In the genomic region with DNA sequence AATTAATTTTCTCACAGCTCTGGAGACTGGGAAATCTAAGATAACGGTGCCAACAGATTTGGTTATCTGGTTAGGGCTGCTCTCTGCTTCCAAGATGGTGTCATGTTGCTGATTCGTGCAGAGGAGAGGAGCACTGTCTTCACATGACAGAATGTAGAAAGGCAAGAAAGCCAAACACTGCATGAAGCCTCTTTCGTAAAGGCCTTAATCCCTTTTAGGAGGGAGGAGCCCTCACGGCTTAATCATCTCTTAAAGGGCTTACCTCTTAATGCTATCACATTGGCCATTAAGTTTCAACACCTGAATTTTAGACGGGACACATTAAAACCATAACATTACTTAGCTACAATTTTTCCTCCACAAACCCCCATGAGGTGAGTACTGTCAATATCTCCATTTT, we compare ENCODE assay signal across 25 cellular contexts.
DNase-seq lines count a peak whose midpoint lies in the region; ATAC-seq, FAIRE-seq and TF ChIP-seq lines count a peak whose summit lies in the region.
"Had no signal": no experiment of that assay in that cellular context is flagged by ENCODE, and none has a peak within 500 bp of the region (broad histone marks: within the 10 kb centered on the region; RNA-seq: fewer than 3 reads in every experiment).

No MANE protein-coding gene starts in this region.

- TF ChIP-seq EP300 in K562 (IDR thresholded peaks at IDR 0.05; ENCODE audit: low read length): no peak

- CTCF ChIA-PET in K562 (lab: Yijun Ruan, JAX; ENCODE audit: low intra/inter-chr PET ratio): interaction anchor here (0.6 kb wide), 1 partner anchor 1187 kb away, joined by 3 read pairs; no protein-coding TSS in a partner anchor

- TF ChIP-seq POLR2A in K562 (conservative IDR thresholded peaks at IDR 0.05): no peak
- no peak for TF ChIP-seq POLR2A in GM18505 (IDR thresholded peaks at IDR 0.05; ENCODE audit: borderline replicate concordance, extremely low read depth, insufficient read depth, insufficient read length)

- no peaks in the 10 kb centered on the region for H3K9me1 ChIP-seq in K562 (ENCODE audit: control insufficient read depth, insufficient read depth, low read length)

- in situ Hi-C loops in K562 (cut with MboI): no loop called here

- no TSS peak for BruUV-seq in K562 (replicated peaks; lab: Mats Ljungman, UMichigan)

- no peak for TF ChIP-seq CTCF in K562 (IDR thresholded peaks at IDR 0.05 in 2 of 3, conservative IDR thresholded peaks at IDR 0.05 in 1 of 3; ENCODE audit: insufficient read depth in 2 of 3, low read depth in 1 of 3, low read length in 3 of 3)
- no peak for TF ChIP-seq CTCF in lower lobe of right lung (IDR thresholded peaks at IDR 0.05)

- H3K4me1 ChIP-seq in K562 (replicated peaks in 1 of 2; ENCODE audit: control insufficient read depth in 2 of 2, insufficient read depth in 2 of 2, low read length in 2 of 2): no peaks in the 10 kb centered on the region; a peak in 1 of 5 replicates
- H3K4me1 ChIP-seq in lower lobe of right lung: peaks cover 16% of the 10 kb centered on the region
- peaks cover 0 to 17% (median 2%) of the 10 kb centered on the region in 5 donors for H3K4me1 ChIP-seq in subcutaneous abdominal adipose tissue (ENCODE audit: control insufficient read depth in 5 of 5, insufficient read depth in 5 of 5, low read length in 5 of 5)

- H3K9me3 ChIP-seq in K562 (replicated peaks; ENCODE audit: control insufficient read depth, insufficient read depth, low read depth, low read length): no peaks in the 10 kb centered on the region
- H3K9me3 ChIP-seq in lower lobe of right lung: no peaks in the 10 kb centered on the region
- no peaks in the 10 kb centered on the region for H3K9me3 ChIP-seq in subcutaneous abdominal adipose tissue (ENCODE audit: control insufficient read depth in 5 of 5, low read length in 5 of 5)
- H3K9me3 ChIP-seq: right lobe of liver had no signal

- peak; percentile 19 for DNase-seq in LHCN-M2 (ENCODE audit: low read depth)
- no peak for DNase-seq in K562 (ENCODE audit: extremely low read depth in 1 of 4, low spot score in 3 of 4)
- DNase-seq in lower lobe of right lung: no peak
- DNase-seq in stimulated activated CD4-positive, alpha-beta T cell treated with anti-CD3 and anti-CD28 coated beads, Interleukin-4, amount 100 ng/mL, for 4 hours: no peak
- DNase-seq: activated CD4-positive, alpha-beta T cell treated with anti-CD3 and anti-CD28 coated beads for 36 hours; activated CD8-positive, alpha-beta memory T cell treated with anti-CD3 and anti-CD28 coated beads for 24 hours; activated naive CD4-positive, alpha-beta T cell treated with anti-CD3 and anti-CD28 coated beads for 36 hours; activated T-cell treated with anti-CD3 and anti-CD28 coated beads, Interleukin-2, amount 50 U/mL, for 4 hours; anterior cingulate cortex; CD4-positive, alpha-beta T cell; effector memory CD4-positive, alpha-beta T cell; GDM1; glutamatergic neuron; naive thymus-derived CD8-positive, alpha-beta T cell; NCI-H1092 treated with DMSO at 0.1 percent for 48 hours; NCI-H1930; PC-9; right lobe of liver; SIG-M5 had no signal

- H3K36me3 ChIP-seq in K562 (ENCODE audit: control insufficient read depth, insufficient read depth, low read length) (no peaks in the 10 kb centered on the region), lower lobe of right lung (no peaks in the 10 kb centered on the region), subcutaneous abdominal adipose tissue (ENCODE audit: control insufficient read depth in 5 of 5, insufficient read depth in 5 of 5, low read length in 5 of 5) (no peaks in the 10 kb centered on the region)
- H3K36me3 ChIP-seq: right lobe of liver had no signal

- ATAC-seq in K562: no peak
- ATAC-seq in lower lobe of right lung: no peak
- no peak for ATAC-seq in HG03196 (IDR thresholded peaks at IDR 0.05; ENCODE audit: unreplicated experiment)
- no peak for ATAC-seq in HG03159 (IDR thresholded peaks at IDR 0.05; ENCODE audit: unreplicated experiment)
- no peak for ATAC-seq in GM18505 (IDR thresholded peaks at IDR 0.05; ENCODE audit: unreplicated experiment)
- ATAC-seq: activated CD4-positive, alpha-beta T cell treated with anti-CD3 and anti-CD28 coated beads for 36 hours; activated T-cell treated with anti-CD3 and anti-CD28 coated beads, Interleukin-2, amount 50 U/mL, for 4 hours; naive thymus-derived CD8-positive, alpha-beta T cell; right lobe of liver had no signal

- H3K27me3 ChIP-seq in K562 (ENCODE audit: control insufficient read depth in 2 of 2, insufficient read depth in 2 of 2, low read length in 2 of 2): no peaks in the 10 kb centered on the region
- H3K27me3 ChIP-seq in lower lobe of right lung (ENCODE audit: low read depth): no peaks in the 10 kb centered on the region
- no peaks in the 10 kb centered on the region for H3K27me3 ChIP-seq in subcutaneous abdominal adipose tissue (ENCODE audit: control insufficient read depth in 5 of 5, insufficient read depth in 4 of 5, low read length in 5 of 5)
- H3K27me3 ChIP-seq: right lobe of liver had no signal

- H3K4me3 ChIP-seq in K562: no peak overlapping the region
- no peak overlapping the region for H3K4me3 ChIP-seq in lower lobe of right lung
- no peak overlapping the region for H3K4me3 ChIP-seq in subcutaneous abdominal adipose tissue (ENCODE audit: low read depth in 1 of 5, low read length in 5 of 5)
- H3K4me3 ChIP-seq: PC-9, right lobe of liver had no signal

- no peaks in the 10 kb centered on the region for H3K79me2 ChIP-seq in K562 (ENCODE audit: control insufficient read depth, insufficient read depth, low read length)

- WGBS in K562 (ENCODE audit: insufficient coverage, low coverage, missing lambda C conversion rate): 1% methylated on average over 5 of the region's 5 CpGs

- 0 out of 2 replicates have a peak overlapping the region, but pooled peaks have one; percentile 2 for H2AFZ ChIP-seq in K562 (ENCODE audit: low read depth, low read length)
- H2AFZ ChIP-seq: PC-9 had no signal

- no peaks in the 10 kb centered on the region for H4K20me1 ChIP-seq in K562 (replicated peaks; ENCODE audit: control insufficient read depth, insufficient read depth, low read length)

- TF ChIP-seq RAD21 in K562 (CRISPR knock-in tag; conservative IDR thresholded peaks at IDR 0.05 in 1 of 2, IDR thresholded peaks at IDR 0.05 in 1 of 2): no peak

- H3K4me2 ChIP-seq in K562 (ENCODE audit: insufficient read depth, low read length): no peak overlapping the region
- H3K4me2 ChIP-seq: PC-9 had no signal

- FAIRE-seq in K562 (lab: Jason Lieb, UNC): no peak
- FAIRE-seq: TTC549, urothelium cell line had no signal

- POLR2A ChIA-PET in K562 (lab: Yijun Ruan, JAX): no interaction called here

- intact Hi-C loops in K562 (cut with micrococcal nuclease): no loop called here
- intact Hi-C loops in lower lobe of right lung (cut with DNase I): no loop called here

- H3K27ac ChIP-seq in K562 (ENCODE audit: extremely low read depth, low read depth, low read length) (no peak overlapping the region), lower lobe of right lung (peak overlapping the region; percentile 14), subcutaneous abdominal adipose tissue (ENCODE audit: low read depth, low read length) (peak overlapping the region; percentile 57)
- H3K27ac ChIP-seq: PC-9 had no signal

- H3K9ac ChIP-seq in K562 (ENCODE audit: insufficient read depth in 1 of 2, low read depth in 2 of 2, low read length in 2 of 2): no peak overlapping the region
- no peak overlapping the region for H3K9ac ChIP-seq in subcutaneous abdominal adipose tissue (ENCODE audit: low read length in 5 of 5)

TF ChIP-seq in K562, 482 proteins besides CTCF, POLR2A, EP300 and RAD21 (continues in another document):
- no peak for TF ChIP-seq MEF2D (tag; conservative IDR thresholded peaks at IDR 0.05; ENCODE audit: low read depth)
- no peak for TF ChIP-seq CGGBP1 (CRISPR knock-in tag; IDR thresholded peaks at IDR 0.05)
- no peak for TF ChIP-seq ZNF146 (CRISPR knock-in tag; IDR thresholded peaks at IDR 0.05; ENCODE audit: unreplicated experiment)
- TF ChIP-seq, protein P1, sequence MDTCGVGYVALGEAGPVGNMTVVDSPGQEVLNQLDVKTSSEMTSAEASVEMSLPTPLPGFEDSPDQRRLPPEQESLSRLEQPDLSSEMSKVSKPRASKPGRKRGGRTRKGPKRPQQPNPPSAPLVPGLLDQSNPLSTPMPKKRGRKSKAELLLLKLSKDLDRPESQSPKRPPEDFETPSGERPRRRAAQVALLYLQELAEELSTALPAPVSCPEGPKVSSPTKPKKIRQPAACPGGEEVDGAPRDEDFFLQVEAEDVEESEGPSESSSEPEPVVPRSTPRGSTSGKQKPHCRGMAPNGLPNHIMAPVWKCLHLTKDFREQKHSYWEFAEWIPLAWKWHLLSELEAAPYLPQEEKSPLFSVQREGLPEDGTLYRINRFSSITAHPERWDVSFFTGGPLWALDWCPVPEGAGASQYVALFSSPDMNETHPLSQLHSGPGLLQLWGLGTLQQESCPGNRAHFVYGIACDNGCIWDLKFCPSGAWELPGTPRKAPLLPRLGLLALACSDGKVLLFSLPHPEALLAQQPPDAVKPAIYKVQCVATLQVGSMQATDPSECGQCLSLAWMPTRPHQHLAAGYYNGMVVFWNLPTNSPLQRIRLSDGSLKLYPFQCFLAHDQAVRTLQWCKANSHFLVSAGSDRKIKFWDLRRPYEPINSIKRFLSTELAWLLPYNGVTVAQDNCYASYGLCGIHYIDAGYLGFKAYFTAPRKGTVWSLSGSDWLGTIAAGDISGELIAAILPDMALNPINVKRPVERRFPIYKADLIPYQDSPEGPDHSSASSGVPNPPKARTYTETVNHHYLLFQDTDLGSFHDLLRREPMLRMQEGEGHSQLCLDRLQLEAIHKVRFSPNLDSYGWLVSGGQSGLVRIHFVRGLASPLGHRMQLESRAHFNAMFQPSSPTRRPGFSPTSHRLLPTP (IDR thresholded peaks at IDR 0.05; ENCODE audit: borderline replicate concordance, extremely low read depth, insufficient read length): no peak
- TF ChIP-seq MBD2 (IDR thresholded peaks at IDR 0.05; ENCODE audit: borderline replicate concordance, low read depth): no peak
- TF ChIP-seq ATF6 (CRISPR knock-in tag; IDR thresholded peaks at IDR 0.05): no peak
